Comparison of ENCODE assay signal across 12 cellular contexts in genomic region chr12:78457951-78458350, GRCh38.
DNase-seq lines count a peak whose midpoint lies in the region; ATAC-seq lines count a peak whose summit lies in the region.
"Had no signal": no experiment of that assay in that cellular context is flagged by ENCODE, and none has a peak within 500 bp of the region (broad histone marks: within the 10 kb centered on the region; RNA-seq: fewer than 3 reads in every experiment).

No MANE protein-coding gene starts in this region.

- ATAC-seq in GM18499 (IDR thresholded peaks at IDR 0.05; ENCODE audit: insufficient read depth, unreplicated experiment) (peak; percentile 100), GM21717 (IDR thresholded peaks at IDR 0.05; ENCODE audit: unreplicated experiment) (peak; percentile 100), HG03442 (IDR thresholded peaks at IDR 0.05; ENCODE audit: unreplicated experiment) (peak; percentile 100)

- H3K27me3 Mint-ChIP-seq in activated CD4-positive, alpha-beta memory T cell treated with anti-CD3 and anti-CD28 coated beads for 36 hours: no peaks in the 10 kb centered on the region
- H3K27me3 Mint-ChIP-seq in activated CD4-positive, alpha-beta T cell treated with anti-CD3 and anti-CD28 coated beads, Interleukin-2, amount 10 ng/mL, durations not matched to agents 7 days and 5 days: no peaks in the 10 kb centered on the region
- H3K27me3 Mint-ChIP-seq: central memory CD8-positive, alpha-beta T cell had no signal

- no peak overlapping the region for H3K4me3 Mint-ChIP-seq in activated CD4-positive, alpha-beta memory T cell treated with anti-CD3 and anti-CD28 coated beads for 36 hours
- H3K4me3 Mint-ChIP-seq in activated CD4-positive, alpha-beta T cell treated with anti-CD3 and anti-CD28 coated beads, Interleukin-2, amount 10 ng/mL, durations not matched to agents 7 days and 5 days: no peak overlapping the region
- H3K4me3 Mint-ChIP-seq: central memory CD8-positive, alpha-beta T cell had no signal

- peaks cover 19% of the 10 kb centered on the region for H3K9me3 Mint-ChIP-seq in activated CD4-positive, alpha-beta memory T cell treated with anti-CD3 and anti-CD28 coated beads for 36 hours
- peaks cover 10% of the 10 kb centered on the region for H3K9me3 Mint-ChIP-seq in activated CD4-positive, alpha-beta T cell treated with anti-CD3 and anti-CD28 coated beads, Interleukin-2, amount 10 ng/mL, durations not matched to agents 7 days and 5 days

- H3K27ac Mint-ChIP-seq in activated CD4-positive, alpha-beta memory T cell treated with anti-CD3 and anti-CD28 coated beads for 36 hours: no peak overlapping the region
- H3K27ac Mint-ChIP-seq in activated CD4-positive, alpha-beta T cell treated with anti-CD3 and anti-CD28 coated beads, Interleukin-2, amount 10 ng/mL, durations not matched to agents 7 days and 5 days: no peak overlapping the region

- H3K36me3 Mint-ChIP-seq in activated CD4-positive, alpha-beta memory T cell treated with anti-CD3 and anti-CD28 coated beads for 36 hours: no peaks in the 10 kb centered on the region
- no peaks in the 10 kb centered on the region for H3K36me3 Mint-ChIP-seq in activated CD4-positive, alpha-beta T cell treated with anti-CD3 and anti-CD28 coated beads, Interleukin-2, amount 10 ng/mL, durations not matched to agents 7 days and 5 days (ENCODE audit: low read depth)

- DNase-seq in dedifferentiated amniotic fluid mesenchymal stem cell (ENCODE audit: extremely low spot score): peak; percentile 17
- DNase-seq in effector CD4-positive, alpha-beta T cell: no peak
- DNase-seq in HPDE6-E6E7 (ENCODE audit: extremely low spot score): no peak
- no peak for DNase-seq in activated CD4-positive, alpha-beta memory T cell treated with anti-CD3 and anti-CD28 coated beads for 36 hours
- no peak for DNase-seq in activated CD4-positive, alpha-beta T cell treated with anti-CD3 and anti-CD28 coated beads, Interleukin-2, amount 10 ng/mL, durations not matched to agents 7 days and 5 days
- DNase-seq: DND-41; Karpas-422; stimulated activated CD4-positive, alpha-beta T cell treated with anti-CD3 and anti-CD28 coated beads, Interleukin-2, amount 100 ng/mL, for 24 hours had no signal

- intact Hi-C loops in activated CD4-positive, alpha-beta memory T cell treated with anti-CD3 and anti-CD28 coated beads for 36 hours (cut with micrococcal nuclease): no loop called here

- H3K4me1 Mint-ChIP-seq in activated CD4-positive, alpha-beta memory T cell treated with anti-CD3 and anti-CD28 coated beads for 36 hours (ENCODE audit: low read depth): no peaks in the 10 kb centered on the region
- H3K4me1 Mint-ChIP-seq in activated CD4-positive, alpha-beta T cell treated with anti-CD3 and anti-CD28 coated beads, Interleukin-2, amount 10 ng/mL, durations not matched to agents 7 days and 5 days: no peaks in the 10 kb centered on the region
- H3K4me1 Mint-ChIP-seq: central memory CD8-positive, alpha-beta T cell had no signal

- POLR2A ChIA-PET in activated CD4-positive, alpha-beta memory T cell treated with anti-CD3 and anti-CD28 coated beads for 36 hours (lab: Charles Lee): no interaction called here
- POLR2A ChIA-PET in activated CD4-positive, alpha-beta T cell treated with anti-CD3 and anti-CD28 coated beads, Interleukin-2, amount 10 ng/mL, durations not matched to agents 7 days and 5 days (lab: Charles Lee): no interaction called here

- CTCF ChIA-PET in activated CD4-positive, alpha-beta memory T cell treated with anti-CD3 and anti-CD28 coated beads for 36 hours (lab: Charles Lee): no interaction called here
- CTCF ChIA-PET in activated CD4-positive, alpha-beta T cell treated with anti-CD3 and anti-CD28 coated beads, Interleukin-2, amount 10 ng/mL, durations not matched to agents 7 days and 5 days (lab: Charles Lee): no interaction called here
